ENCODE assay signal across 22 cellular contexts in the genomic region with DNA sequence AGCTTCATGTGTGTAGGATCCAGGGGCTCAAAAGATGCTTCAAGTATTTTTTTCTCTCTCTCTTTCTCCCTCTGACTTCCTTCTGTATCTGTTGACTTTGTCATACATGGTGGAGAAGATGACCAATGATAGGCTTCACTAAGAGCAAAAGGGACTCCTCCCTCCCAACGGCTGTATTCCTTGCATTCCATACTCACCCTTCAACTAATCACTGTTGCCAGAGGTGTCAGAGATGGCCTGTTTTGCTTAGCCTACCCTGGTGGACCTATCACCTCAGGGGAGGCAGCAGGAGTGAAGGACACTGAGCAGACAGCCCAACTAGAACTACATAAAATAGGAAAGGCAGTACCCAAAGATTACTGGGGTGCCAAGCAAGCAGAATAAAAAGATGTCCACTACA.
DNase-seq lines count a peak whose midpoint lies in the region; ATAC-seq and TF ChIP-seq lines count a peak whose summit lies in the region.
"Had no signal": no experiment of that assay in that cellular context is flagged by ENCODE, and none has a peak within 500 bp of the region (broad histone marks: within the 10 kb centered on the region; RNA-seq: fewer than 3 reads in every experiment).

No MANE protein-coding gene starts in this region.

- no peak overlapping the region for H2BK120ac ChIP-seq in mesenchymal stem cell (ENCODE audit: low read depth, low read length)

- peak overlapping the region; percentile 60 to 90 for H2BK12ac ChIP-seq in mesenchymal stem cell (ENCODE audit: low read length in 2 of 2)

- no peaks in the 10 kb centered on the region for H3K27me3 Mint-ChIP-seq in mesothelial cell of epicardium (ENCODE audit: low read depth)
- peaks cover 0 to 12% of the 10 kb centered on the region in 2 donors for H3K27me3 Mint-ChIP-seq in natural killer cell (ENCODE audit: low read depth in 2 of 2)
- H3K27me3 Mint-ChIP-seq: CD4-positive, alpha-beta T cell had no signal

- in situ Hi-C loops in KBM-7 (cut with MboI; ENCODE audit: low pct_unique_long_range_greater_than_20kb, low sequenced_read_pairs): no loop called here

- ATAC-seq in natural killer cell: no peak
- ATAC-seq: GM23338 had no signal

- no peaks in the 10 kb centered on the region for H3K4me1 ChIP-seq in mesenchymal stem cell (ENCODE audit: control insufficient read depth, insufficient read depth, low read depth, low read length)
- H3K4me1 ChIP-seq in vagina: peaks cover 17% of the 10 kb centered on the region
- H3K4me1 ChIP-seq: BE2C, HAP-1 had no signal

- 0% methylated on average over 1 of the region's 1 CpG for WGBS in mesenchymal stem cell

- H3K4ac ChIP-seq in mesenchymal stem cell (ENCODE audit: low read depth in 1 of 2, low read length in 2 of 2): peak overlapping the region in 1 of 2 experiments; percentile 13

- H3K4me2 ChIP-seq in mesenchymal stem cell (ENCODE audit: low read length, poor library complexity, severe bottlenecking): no peak overlapping the region
- H3K4me2 ChIP-seq: GM23338 had no signal

- no peak overlapping the region for H4K8ac ChIP-seq in mesenchymal stem cell (ENCODE audit: low read length)

- H3K4me3 ChIP-seq in mesenchymal stem cell (ENCODE audit: insufficient read depth in 1 of 2, low read depth in 1 of 2, low read length in 2 of 2) (no peak overlapping the region), vagina (no peak overlapping the region)
- H3K4me3 ChIP-seq: BLaER1 treated with 17β-estradiol and CSF1 and Interleukin-3, amounts not matched to agents 10 nM and 100 nM; GM23338; HAP-1 had no signal

- peak overlapping the region; percentile 76 for H4K91ac ChIP-seq in mesenchymal stem cell (ENCODE audit: low read length)

- H3K14ac ChIP-seq in mesenchymal stem cell (ENCODE audit: low read length in 2 of 2): peak overlapping the region in 1 of 2 experiments; percentile 30

- H3K9me3 Mint-ChIP-seq in mesothelial cell of epicardium (no peaks in the 10 kb centered on the region), natural killer cell (no peaks in the 10 kb centered on the region)
- H3K9me3 Mint-ChIP-seq: CD4-positive, alpha-beta T cell; CD8-positive, alpha-beta memory T cell; GM23338; HFFc6 had no signal

- no peak overlapping the region for H2BK5ac ChIP-seq in mesenchymal stem cell (ENCODE audit: low read depth, low read length, poor library complexity, severe bottlenecking)

- no peak overlapping the region for H3K23ac ChIP-seq in mesenchymal stem cell (ENCODE audit: low read length in 2 of 2)

- H2BK15ac ChIP-seq in mesenchymal stem cell (ENCODE audit: low read depth, poor library complexity, severe bottlenecking): peak overlapping the region; percentile 82

- H3K27ac ChIP-seq in mesenchymal stem cell (ENCODE audit: low read length, poor library complexity, severe bottlenecking) (no peak overlapping the region), vagina (peak overlapping the region; percentile 4)
- H3K27ac ChIP-seq: 22Rv1; BLaER1 treated with 17β-estradiol and CSF1 and Interleukin-3, amounts not matched to agents 10 nM and 100 nM had no signal

- TF ChIP-seq POLR2A in vagina (IDR thresholded peaks at IDR 0.05): no peak

- TF ChIP-seq CTCF in mesothelial cell of epicardium (IDR thresholded peaks at IDR 0.05; ENCODE audit: unreplicated experiment) (no peak), vagina (IDR thresholded peaks at IDR 0.05) (no peak), natural killer cell (IDR thresholded peaks at IDR 0.05) (no peak)

- H3K79me1 ChIP-seq in mesenchymal stem cell (replicated peaks; ENCODE audit: low read length, poor library complexity, severe bottlenecking): no peaks in the 10 kb centered on the region

- no peak overlapping the region for H2AK5ac ChIP-seq in mesenchymal stem cell (ENCODE audit: low read length, severe bottlenecking)

- DNase-seq in ELF-1 (ENCODE audit: low read depth, low spot score) (peak; percentile 33), mesenchymal stem cell (no peak), mesothelial cell of epicardium (ENCODE audit: low spot score in 2 of 2, unreplicated experiment in 2 of 2) (no peak), vagina (ENCODE audit: extremely low spot score in 2 of 2) (no peak), natural killer cell (no peak), KBM-7 (no peak), superior temporal gyrus (ENCODE audit: extremely low spot score) (no peak)
- DNase-seq: ACHN; AML-193; BE2C; CD4-positive, alpha-beta T cell; CD8-positive, alpha-beta memory T cell; DMS 273 treated with DMSO at 0.1 percent for 48 hours; DMS79; EL; GF-D8; HFFc6 had no signal

- no peaks in the 10 kb centered on the region for H3K36me3 Mint-ChIP-seq in mesothelial cell of epicardium
- H3K36me3 Mint-ChIP-seq in natural killer cell: no peaks in the 10 kb centered on the region
- H3K36me3 Mint-ChIP-seq: CD14-positive monocyte had no signal

- no peaks in the 10 kb centered on the region for H3K9me3 ChIP-seq in mesenchymal stem cell (ENCODE audit: control insufficient read depth, low read length)
- no peaks in the 10 kb centered on the region for H3K9me3 ChIP-seq in vagina
- H3K9me3 ChIP-seq: BE2C; BLaER1 treated with 17β-estradiol and CSF1 and Interleukin-3, amounts not matched to agents 10 nM and 100 nM; HAP-1 had no signal

- no peak overlapping the region for H3K9ac ChIP-seq in mesenchymal stem cell (ENCODE audit: low read length)
- H3K9ac ChIP-seq: BLaER1 treated with 17β-estradiol and CSF1 and Interleukin-3, amounts not matched to agents 10 nM and 100 nM had no signal

- H3K4me1 Mint-ChIP-seq in mesothelial cell of epicardium (peaks cover 19% of the 10 kb centered on the region), natural killer cell (peaks cover 7 to 11% of the 10 kb centered on the region in 2 donors)
- H3K4me1 Mint-ChIP-seq: CD8-positive, alpha-beta memory T cell had no signal

- peak overlapping the region in 1 of 2 experiments; percentile 65 for H3K18ac ChIP-seq in mesenchymal stem cell (ENCODE audit: low read depth in 1 of 2, low read length in 2 of 2)

- H2AFZ ChIP-seq in mesenchymal stem cell (ENCODE audit: low read depth, low read length): no peak overlapping the region

- no peaks in the 10 kb centered on the region for H3K27me3 ChIP-seq in mesenchymal stem cell (ENCODE audit: control insufficient read depth in 1 of 2, insufficient read depth in 1 of 2, low read length in 2 of 2)
- H3K27me3 ChIP-seq in vagina: no peaks in the 10 kb centered on the region
- H3K27me3 ChIP-seq: BE2C; BLaER1 treated with 17β-estradiol and CSF1 and Interleukin-3, amounts not matched to agents 10 nM and 100 nM had no signal

- intact Hi-C loops in vagina (cut with DNase I): no loop called here
- intact Hi-C loops in natural killer cell (cut with micrococcal nuclease): no loop called here

- H3K36me3 ChIP-seq in mesenchymal stem cell (ENCODE audit: control insufficient read depth in 1 of 2, insufficient read depth in 2 of 2, low read depth in 1 of 2, low read length in 2 of 2) (no peaks in the 10 kb centered on the region), vagina (no peaks in the 10 kb centered on the region)
- H3K36me3 ChIP-seq: BE2C; BLaER1 treated with 17β-estradiol and CSF1 and Interleukin-3, amounts not matched to agents 10 nM and 100 nM; HAP-1 had no signal

- peak overlapping the region; percentile 33 for H3K27ac Mint-ChIP-seq in mesothelial cell of epicardium
- no peak overlapping the region for H3K27ac Mint-ChIP-seq in natural killer cell
- H3K27ac Mint-ChIP-seq: CD4-positive, alpha-beta T cell; GM23338; HFFc6 had no signal

- H3K4me3 Mint-ChIP-seq in mesothelial cell of epicardium: no peak overlapping the region
- no peak overlapping the region for H3K4me3 Mint-ChIP-seq in natural killer cell
- H3K4me3 Mint-ChIP-seq: CD14-positive monocyte; CD4-positive, alpha-beta T cell; CD8-positive, alpha-beta memory T cell; GM23338; HFFc6 had no signal
